15 cellular contexts compared by ENCODE assay signal in genomic region chr10:84966708-84967441, GRCh38.
"Had no signal": no experiment of that assay in that cellular context is flagged by ENCODE, and none has a peak within 500 bp of the region (broad histone marks: within the 10 kb centered on the region; RNA-seq: fewer than 3 reads in every experiment).

No MANE protein-coding gene starts in this region.

- H3K9me3 Mint-ChIP-seq: activated naive CD8-positive, alpha-beta T cell treated with anti-CD3 and anti-CD28 coated beads for 36 hours; natural killer cell treated with Interleukin-12 subunit alpha and Interleukin-12 subunit beta and Interleukin-15 and Interleukin-18, amount 100 ng/mL, for 72 hours; stimulated activated naive B cell treated with anti-CD40 and anti-IgM and Interleukin-4, amounts not matched to agents 10 μg/mL and 1 μg/mL and 100 μg/mL, for 72 hours had no signal

- H3K4me1 Mint-ChIP-seq: activated naive CD8-positive, alpha-beta T cell treated with anti-CD3 and anti-CD28 coated beads for 36 hours; stimulated activated naive B cell treated with anti-CD40 and anti-IgM and Interleukin-4, amounts not matched to agents 10 μg/mL and 1 μg/mL and 100 μg/mL, for 72 hours had no signal

- H3K36me3 ChIP-seq: brain microvascular endothelial cell, esophagus squamous epithelium, upper lobe of left lung had no signal

- FAIRE-seq: TTC549 had no signal

- ATAC-seq: natural killer cell treated with Interleukin-12 subunit alpha and Interleukin-12 subunit beta and Interleukin-15 and Interleukin-18, amount 100 ng/mL, for 72 hours; sciatic nerve; stimulated activated naive B cell treated with anti-CD40 and anti-IgM and Interleukin-4, amounts not matched to agents 10 μg/mL and 1 μg/mL and 100 μg/mL, for 72 hours had no signal

- H3K9me3 ChIP-seq: esophagus squamous epithelium, upper lobe of left lung had no signal

- H3K27ac ChIP-seq: brain microvascular endothelial cell, esophagus squamous epithelium, upper lobe of left lung had no signal

- DNase-seq: activated gamma-delta T cell; activated naive CD8-positive, alpha-beta T cell treated with anti-CD3 and anti-CD28 coated beads for 36 hours; activated T-cell treated with anti-CD3 and anti-CD28 coated beads, Interleukin-2, amount 50 U/mL, for 1 hour; brain microvascular endothelial cell; esophagus squamous epithelium; foreskin fibroblast; glutamatergic neuron; stimulated activated CD4-positive, alpha-beta T cell treated with anti-CD3 and anti-CD28 coated beads, Interleukin-2, amount 100 ng/mL, for 24 hours; stimulated activated naive B cell treated with anti-CD40 and anti-IgM and Interleukin-4, amounts not matched to agents 10 μg/mL and 1 μg/mL and 100 μg/mL, for 72 hours; substantia nigra; T-helper 2 cell; upper lobe of left lung had no signal

- H3K27me3 ChIP-seq: brain microvascular endothelial cell, esophagus squamous epithelium, upper lobe of left lung had no signal

- H3K4me3 Mint-ChIP-seq: activated naive CD8-positive, alpha-beta T cell treated with anti-CD3 and anti-CD28 coated beads for 36 hours; natural killer cell treated with Interleukin-12 subunit alpha and Interleukin-12 subunit beta and Interleukin-15 and Interleukin-18, amount 100 ng/mL, for 72 hours; stimulated activated naive B cell treated with anti-CD40 and anti-IgM and Interleukin-4, amounts not matched to agents 10 μg/mL and 1 μg/mL and 100 μg/mL, for 72 hours had no signal

- H3K4me1 ChIP-seq: esophagus squamous epithelium, upper lobe of left lung had no signal

- H3K36me3 Mint-ChIP-seq: activated naive CD8-positive, alpha-beta T cell treated with anti-CD3 and anti-CD28 coated beads for 36 hours; natural killer cell treated with Interleukin-12 subunit alpha and Interleukin-12 subunit beta and Interleukin-15 and Interleukin-18, amount 100 ng/mL, for 72 hours; stimulated activated naive B cell treated with anti-CD40 and anti-IgM and Interleukin-4, amounts not matched to agents 10 μg/mL and 1 μg/mL and 100 μg/mL, for 72 hours had no signal

- H3K27me3 Mint-ChIP-seq: activated naive CD8-positive, alpha-beta T cell treated with anti-CD3 and anti-CD28 coated beads for 36 hours; natural killer cell treated with Interleukin-12 subunit alpha and Interleukin-12 subunit beta and Interleukin-15 and Interleukin-18, amount 100 ng/mL, for 72 hours; stimulated activated naive B cell treated with anti-CD40 and anti-IgM and Interleukin-4, amounts not matched to agents 10 μg/mL and 1 μg/mL and 100 μg/mL, for 72 hours had no signal

- H3K27ac Mint-ChIP-seq: activated naive CD8-positive, alpha-beta T cell treated with anti-CD3 and anti-CD28 coated beads for 36 hours; natural killer cell treated with Interleukin-12 subunit alpha and Interleukin-12 subunit beta and Interleukin-15 and Interleukin-18, amount 100 ng/mL, for 72 hours; stimulated activated naive B cell treated with anti-CD40 and anti-IgM and Interleukin-4, amounts not matched to agents 10 μg/mL and 1 μg/mL and 100 μg/mL, for 72 hours had no signal

- H3K4me3 ChIP-seq: esophagus squamous epithelium, upper lobe of left lung had no signal
